1 cellular context compared by ENCODE assay signal in the genomic region with DNA sequence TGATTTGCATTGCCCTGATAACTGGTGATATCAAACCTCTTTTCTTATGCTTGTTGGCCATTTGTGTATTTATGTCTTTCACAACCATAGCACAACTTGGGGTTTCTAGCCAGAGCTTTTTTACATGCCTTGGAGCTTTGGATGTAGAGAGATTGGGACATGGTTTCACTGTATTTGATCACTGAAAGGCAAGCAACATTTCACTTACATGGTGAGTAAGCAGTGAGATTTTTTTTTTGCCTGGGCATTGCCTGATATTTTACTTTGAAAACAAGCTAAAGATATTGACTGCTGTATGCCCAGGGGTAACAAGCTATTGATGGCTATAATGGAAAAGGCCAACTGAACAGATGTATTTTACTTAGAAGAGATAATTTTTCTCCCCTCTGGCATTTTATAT.
TF ChIP-seq lines count a peak whose summit lies in the region.

No MANE protein-coding gene starts in this region.

TF ChIP-seq in WTC11, 78 proteins besides CTCF, POLR2A, EP300 and RAD21 (continued from another document):
- TF ChIP-seq AFF4 (CRISPR knock-in tag; IDR thresholded peaks at IDR 0.05; ENCODE audit: borderline replicate concordance) (no peak), FOXJ3 (CRISPR knock-in tag; IDR thresholded peaks at IDR 0.05; ENCODE audit: borderline replicate concordance) (no peak), ZNF232 (CRISPR knock-in tag; IDR thresholded peaks at IDR 0.05) (no peak), MAX (CRISPR knock-in tag; IDR thresholded peaks at IDR 0.05) (no peak), NR3C1 (CRISPR knock-in tag; conservative IDR thresholded peaks at IDR 0.05; ENCODE audit: low read depth) (no peak), GTF2I (CRISPR knock-in tag; conservative IDR thresholded peaks at IDR 0.05) (no peak), ZNF416 (CRISPR knock-in tag; IDR thresholded peaks at IDR 0.05) (no peak), NR1H2 (CRISPR knock-in tag; IDR thresholded peaks at IDR 0.05) (no peak), E2F1 (CRISPR knock-in tag; IDR thresholded peaks at IDR 0.05) (no peak), MYBL2 (CRISPR knock-in tag; IDR thresholded peaks at IDR 0.05) (no peak), ZNF121 (CRISPR knock-in tag; IDR thresholded peaks at IDR 0.05) (no peak), ATF1 (CRISPR knock-in tag; IDR thresholded peaks at IDR 0.05) (no peak), JAZF1 (CRISPR knock-in tag; IDR thresholded peaks at IDR 0.05) (no peak), ATF6 (CRISPR knock-in tag; IDR thresholded peaks at IDR 0.05) (no peak), ZNF219 (CRISPR knock-in tag; IDR thresholded peaks at IDR 0.05; ENCODE audit: borderline replicate concordance) (no peak)
